Comparison of ENCODE assay signal across 8 cellular contexts in the genomic region with DNA sequence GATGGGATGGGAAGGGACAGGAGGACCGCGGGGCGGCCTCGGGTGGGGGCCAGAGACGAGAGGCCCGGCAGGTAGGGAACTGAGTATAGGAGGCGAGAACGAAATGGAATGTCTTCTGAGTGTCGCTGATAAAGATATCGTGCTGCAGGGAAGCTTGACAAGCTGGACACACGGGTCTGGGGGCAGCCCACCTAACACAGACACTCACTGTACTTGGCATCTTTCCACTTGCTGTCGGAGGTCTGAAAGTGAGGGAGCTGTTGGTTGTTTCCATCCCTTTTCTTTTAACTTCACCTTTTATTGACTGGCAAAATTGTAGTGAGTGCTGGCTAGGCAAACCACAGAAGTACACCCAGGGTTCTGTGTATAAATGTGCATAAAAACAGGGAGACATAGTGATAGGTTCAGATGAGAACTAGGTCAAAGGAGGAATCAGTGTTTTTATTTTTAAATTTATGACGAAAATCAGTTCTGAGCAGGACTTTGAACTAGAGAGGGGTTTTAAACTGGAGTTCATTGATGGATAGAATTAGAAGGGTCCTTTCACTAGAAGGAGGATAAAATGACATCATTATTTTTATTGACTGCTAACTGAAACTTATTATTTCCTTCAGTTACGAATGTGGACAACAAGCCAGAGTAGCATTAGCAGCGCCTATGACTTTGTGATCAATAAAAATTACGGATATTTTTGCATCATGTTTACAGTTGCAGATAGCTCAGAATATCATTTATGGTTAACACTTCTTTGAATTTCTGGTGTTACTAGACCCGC. TPM values are rescaled to one million over a fixed set of nuclear protein-coding genes. Genes with fewer than 3 reads are reported as not detected.
DNase-seq lines count a peak whose midpoint lies in the region; ATAC-seq lines count a peak whose summit lies in the region.

No MANE protein-coding gene starts in this region.

- peaks cover 40 to 68% (median 54%) of the 10 kb centered on the region in 10 experiments for H3K4me1 ChIP-seq in BLaER1 treated with 17β-estradiol and CSF1 and Interleukin-3, amounts not matched to agents 10 nM and 100 nM
- H3K4me1 ChIP-seq in iPS-15b (ENCODE audit: control insufficient read depth, insufficient read depth, low read length) = peaks cover 7% of the 10 kb centered on the region

- H4K20me1 ChIP-seq in BLaER1 treated with 17β-estradiol and CSF1 and Interleukin-3, amounts not matched to agents 10 nM and 100 nM = peaks cover 6 to 51% (median 36%) of the 10 kb centered on the region in 11 experiments; a peak in 17 of 22 replicates

- H3K27me3 ChIP-seq in BLaER1 treated with 17β-estradiol and CSF1 and Interleukin-3, amounts not matched to agents 10 nM and 100 nM = no peaks in the 10 kb centered on the region
- H3K27me3 ChIP-seq in iPS-15b (ENCODE audit: control insufficient read depth, insufficient read depth, low read length) = no peaks in the 10 kb centered on the region

- peak overlapping the region; percentile 82 to 94 (median 91) for H3K27ac ChIP-seq in BLaER1 treated with 17β-estradiol and CSF1 and Interleukin-3, amounts not matched to agents 10 nM and 100 nM

- H3K4me3 ChIP-seq in BLaER1 treated with 17β-estradiol and CSF1 and Interleukin-3, amounts not matched to agents 10 nM and 100 nM = peak overlapping the region; percentile 85 to 100 (median 96)
- H3K4me3 ChIP-seq in iPS-15b (ENCODE audit: low read depth, low read length) = peak overlapping the region; percentile 93

- 0 out of 22 replicates have a peak, but pooled peaks cover 0 to 6% (median 0%) of the 10 kb centered on the region in 11 experiments for H3K9me3 ChIP-seq in BLaER1 treated with 17β-estradiol and CSF1 and Interleukin-3, amounts not matched to agents 10 nM and 100 nM (replicated peaks in 1 of 11)
- H3K9me3 ChIP-seq in iPS-15b (ENCODE audit: control insufficient read depth, insufficient read depth, low read length) = no peaks in the 10 kb centered on the region

- peak overlapping the region; percentile 88 to 98 (median 94) for H3K9ac ChIP-seq in BLaER1 treated with 17β-estradiol and CSF1 and Interleukin-3, amounts not matched to agents 10 nM and 100 nM
- H3K9ac ChIP-seq in iPS-15b (ENCODE audit: low read depth, low read length) = peak overlapping the region; percentile 81

- peaks cover 47% of the 10 kb centered on the region for H3K36me3 Mint-ChIP-seq in activated T-helper 17 cell treated with anti-CD3 and anti-CD28 coated beads, Interleukin-2, amount 50 U/mL, for 72 hours (ENCODE audit: low read depth)
- peaks cover 22% of the 10 kb centered on the region for H3K36me3 Mint-ChIP-seq in stimulated activated memory B cell treated with anti-CD40 and anti-IgM and Interleukin-4, amounts not matched to agents 10 μg/mL and 1 μg/mL and 100 μg/mL, for 72 hours

- peak overlapping the region; percentile 78 to 96 (median 88) for H3K4me2 ChIP-seq in BLaER1 treated with 17β-estradiol and CSF1 and Interleukin-3, amounts not matched to agents 10 nM and 100 nM

- H3K27ac Mint-ChIP-seq in activated T-helper 17 cell treated with anti-CD3 and anti-CD28 coated beads, Interleukin-2, amount 50 U/mL, for 72 hours = peak overlapping the region; percentile 99
- H3K27ac Mint-ChIP-seq in stimulated activated memory B cell treated with anti-CD40 and anti-IgM and Interleukin-4, amounts not matched to agents 10 μg/mL and 1 μg/mL and 100 μg/mL, for 72 hours = peak overlapping the region; percentile 96

- ATAC-seq in GM18907 (IDR thresholded peaks at IDR 0.05; ENCODE audit: unreplicated experiment) = peak; percentile 28
- peak; percentile 15 for ATAC-seq in HG03571 (IDR thresholded peaks at IDR 0.05; ENCODE audit: unreplicated experiment)
- no peak for ATAC-seq in activated T-helper 17 cell treated with anti-CD3 and anti-CD28 coated beads, Interleukin-2, amount 50 U/mL, for 72 hours (replicated peaks)
- ATAC-seq in stimulated activated memory B cell treated with anti-CD40 and anti-IgM and Interleukin-4, amounts not matched to agents 10 μg/mL and 1 μg/mL and 100 μg/mL, for 72 hours = no peak

- H3K27me3 Mint-ChIP-seq in activated T-helper 17 cell treated with anti-CD3 and anti-CD28 coated beads, Interleukin-2, amount 50 U/mL, for 72 hours = no peaks in the 10 kb centered on the region
- no peaks in the 10 kb centered on the region for H3K27me3 Mint-ChIP-seq in stimulated activated memory B cell treated with anti-CD40 and anti-IgM and Interleukin-4, amounts not matched to agents 10 μg/mL and 1 μg/mL and 100 μg/mL, for 72 hours

- peak overlapping the region; percentile 96 for H3K4me3 Mint-ChIP-seq in activated T-helper 17 cell treated with anti-CD3 and anti-CD28 coated beads, Interleukin-2, amount 50 U/mL, for 72 hours
- peak overlapping the region; percentile 99 for H3K4me3 Mint-ChIP-seq in stimulated activated memory B cell treated with anti-CD40 and anti-IgM and Interleukin-4, amounts not matched to agents 10 μg/mL and 1 μg/mL and 100 μg/mL, for 72 hours

- H3K36me3 ChIP-seq in BLaER1 treated with 17β-estradiol and CSF1 and Interleukin-3, amounts not matched to agents 10 nM and 100 nM = peaks cover 16 to 37% (median 27%) of the 10 kb centered on the region in 11 experiments; a peak in 21 of 22 replicates
- H3K36me3 ChIP-seq in iPS-15b (ENCODE audit: control insufficient read depth, insufficient read depth, low read length) = no peaks in the 10 kb centered on the region

- peaks cover 29% of the 10 kb centered on the region for H3K4me1 Mint-ChIP-seq in activated T-helper 17 cell treated with anti-CD3 and anti-CD28 coated beads, Interleukin-2, amount 50 U/mL, for 72 hours
- peaks cover 45% of the 10 kb centered on the region for H3K4me1 Mint-ChIP-seq in stimulated activated memory B cell treated with anti-CD40 and anti-IgM and Interleukin-4, amounts not matched to agents 10 μg/mL and 1 μg/mL and 100 μg/mL, for 72 hours

- H3K9me3 Mint-ChIP-seq in activated T-helper 17 cell treated with anti-CD3 and anti-CD28 coated beads, Interleukin-2, amount 50 U/mL, for 72 hours = no peaks in the 10 kb centered on the region
- no peaks in the 10 kb centered on the region for H3K9me3 Mint-ChIP-seq in stimulated activated memory B cell treated with anti-CD40 and anti-IgM and Interleukin-4, amounts not matched to agents 10 μg/mL and 1 μg/mL and 100 μg/mL, for 72 hours

- no peak for DNase-seq in activated CD4-positive, CD25-positive, alpha-beta regulatory T cell treated with anti-CD3 and anti-CD28 coated beads, Interleukin-2, amount 50 U/mL, for 72 hours
- DNase-seq in HuH-7 (ENCODE audit: low spot score) = no peak

RNA-seq across cellular contexts. Expression of gene GAPVD1, which starts 0.8 kb away (rescaled TPM):
- 10 to 100 TPM; 51.4 to 60.2 TPM for total RNA-seq in activated T-helper 17 cell treated with anti-CD3 and anti-CD28 coated beads, Interleukin-2, amount 50 U/mL, for 72 hours

RNA-seq across cellular contexts. Expression of gene HSPA5, which starts 21.3 kb away (rescaled TPM):
- total RNA-seq in activated T-helper 17 cell treated with anti-CD3 and anti-CD28 coated beads, Interleukin-2, amount 50 U/mL, for 72 hours = 100 to 1,000 TPM; 107 to 172 TPM

Comparison
In these comparisons a context has a peak if more than half of its experiments do, and no peak if none do; other contexts are left out.
1. ATAC-seq: peak in GM18907 (single experiment) and HG03571 (single experiment); none in activated T-helper 17 cell treated with anti-CD3 and anti-CD28 coated beads, Interleukin-2, amount 50 U/mL, for 72 hours (single experiment) and stimulated activated memory B cell treated with anti-CD40 and anti-IgM and Interleukin-4, amounts not matched to agents 10 μg/mL and 1 μg/mL and 100 μg/mL, for 72 hours (single experiment).